Comparison of ENCODE assay signal across 8 cellular contexts in the genomic region with DNA sequence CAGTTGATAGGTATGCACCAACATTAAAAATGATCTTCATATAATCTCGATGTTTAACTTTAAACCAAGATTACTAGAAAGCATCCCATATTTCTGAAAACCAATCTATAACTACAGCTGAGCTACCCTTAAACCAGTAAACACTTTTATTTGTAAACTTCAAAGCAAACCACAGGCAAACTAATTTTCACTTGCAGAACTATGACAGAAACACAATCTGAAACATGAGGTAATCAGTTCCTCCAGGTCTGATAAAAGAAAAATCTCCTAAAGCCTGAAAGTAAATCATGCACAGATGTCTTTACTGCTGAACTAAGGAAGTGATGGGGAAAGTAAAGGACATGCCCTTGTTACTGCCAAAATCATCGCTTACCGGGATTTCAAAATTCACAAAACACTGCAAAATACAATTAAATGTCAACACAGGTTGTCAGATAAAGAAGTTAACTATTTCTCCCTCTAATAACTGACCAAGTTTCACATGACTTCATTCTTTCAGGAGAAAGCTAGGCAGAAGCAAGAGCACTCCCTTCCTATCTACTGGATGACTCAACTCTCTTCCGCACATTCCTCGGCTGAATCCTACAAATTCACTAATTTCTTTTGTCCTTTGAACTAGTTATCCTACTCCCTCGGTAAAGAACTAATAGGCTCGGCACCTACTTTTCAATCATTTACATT.
DNase-seq lines count a peak whose midpoint lies in the region; ATAC-seq and TF ChIP-seq lines count a peak whose summit lies in the region.

No MANE protein-coding gene starts in this region.

- no peaks in the 10 kb centered on the region for H3K9me3 ChIP-seq in WERI-Rb-1 (ENCODE audit: severe bottlenecking)

- CTCF ChIA-PET in GM10248 (lab: Yijun Ruan, JAX) = interaction anchor here (1.0 to 2.4 kb wide), 16 partner anchors 10 to 1174 kb away, joined by 3 to 6 read pairs (median 4); no protein-coding TSS in a partner anchor

- ATAC-seq in HG03378 (IDR thresholded peaks at IDR 0.05; ENCODE audit: unreplicated experiment) = peak; percentile 28
- no peak for ATAC-seq in HG02678 (IDR thresholded peaks at IDR 0.05; ENCODE audit: unreplicated experiment)

- POLR2A ChIA-PET in GM10248 (lab: Yijun Ruan, JAX) = interaction anchor here (0.7 kb wide), 1 partner anchor 262 kb away, joined by 3 read pairs; no protein-coding TSS in a partner anchor

- peak; percentile 38 for DNase-seq in GM10248 (ENCODE audit: extremely low spot score)
- DNase-seq in WERI-Rb-1 = no peak
- DNase-seq in globus pallidus (ENCODE audit: low spot score) = peak; percentile 16
- no peak for DNase-seq in retinal pigment epithelial cell (ENCODE audit: low read depth)
- DNase-seq in stimulated activated CD4-positive, alpha-beta T cell treated with anti-CD3 and anti-CD28 coated beads, Interleukin-4, amount 100 ng/mL, for 4 hours = no peak
- DNase-seq in NCI-H526 (lab: John Stamatoyannopoulos, UW) = no peak

- TF ChIP-seq CTCF in GM10248 (IDR thresholded peaks at IDR 0.05; ENCODE audit: control extremely low read depth, extremely low read depth, low read depth, missing control alignments) = no peak
- TF ChIP-seq CTCF in WERI-Rb-1 (IDR thresholded peaks at IDR 0.05; ENCODE audit: low read depth, low read length) = no peak
- no peak for TF ChIP-seq CTCF in retinal pigment epithelial cell (conservative IDR thresholded peaks at IDR 0.05; ENCODE audit: low read depth, low read length)

- H3K27ac ChIP-seq in WERI-Rb-1 = no peak overlapping the region

- H3K36me3 ChIP-seq in WERI-Rb-1 = no peaks in the 10 kb centered on the region; the same call in 1 of the 2 replicates

- no peaks in the 10 kb centered on the region for H3K27me3 ChIP-seq in WERI-Rb-1 (ENCODE audit: insufficient read depth, low read depth, severe bottlenecking)

- H3K4me3 ChIP-seq in WERI-Rb-1 (ENCODE audit: low read depth, low read length) = peak overlapping the region; percentile 78
- peak overlapping the region; percentile 72 for H3K4me3 ChIP-seq in retinal pigment epithelial cell (ENCODE audit: low read length)

Comparison
In these comparisons a context has a peak if more than half of its experiments do, and no peak if none do; other contexts are left out.
1. DNase-seq: peak in GM10248 (single experiment) and globus pallidus (single experiment); none in WERI-Rb-1 (single experiment), retinal pigment epithelial cell (single experiment), stimulated activated CD4-positive, alpha-beta T cell treated with anti-CD3 and anti-CD28 coated beads, Interleukin-4, amount 100 ng/mL, for 4 hours (0 of 2) and NCI-H526 (0 of 2).